In the genomic region with DNA sequence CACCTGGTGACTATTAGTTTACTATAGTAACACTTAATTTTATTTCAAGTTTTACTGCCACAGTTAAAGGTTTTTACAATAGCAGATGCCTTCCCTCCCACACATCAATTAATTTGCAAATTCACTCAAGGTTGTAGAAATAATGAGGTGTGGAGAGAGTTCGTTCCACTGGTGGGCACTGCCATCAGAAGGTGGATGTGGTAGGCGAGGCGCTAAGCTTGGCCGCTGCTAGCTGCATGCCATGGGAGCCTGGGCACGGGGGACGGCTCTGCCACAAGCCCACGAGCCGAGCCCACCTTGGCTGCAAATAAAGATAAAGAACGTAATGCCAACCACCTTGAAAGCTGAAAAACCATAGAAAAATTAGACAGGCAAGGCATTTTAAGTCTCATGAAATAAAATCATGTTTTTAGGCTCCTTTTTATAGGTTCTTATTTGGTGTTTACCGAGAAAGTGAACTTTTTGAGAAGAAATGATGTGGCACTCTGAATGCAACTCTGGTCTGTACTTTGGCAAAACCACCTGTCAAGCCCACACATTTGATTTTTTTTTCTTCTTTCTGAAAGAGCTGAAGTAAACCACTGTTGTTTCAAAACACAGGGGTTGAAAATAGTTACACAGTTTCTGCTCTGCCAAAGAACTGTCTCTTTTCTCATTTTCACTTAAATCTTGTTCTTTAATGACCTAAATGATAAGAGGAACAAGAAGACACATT, we compare ENCODE assay signal across 1 cellular context.
TF ChIP-seq lines count a peak whose summit lies in the region.

No MANE protein-coding gene starts in this region.

TF ChIP-seq in SK-N-SH, 30 proteins besides CTCF, POLR2A, EP300 and RAD21 (continued from another document):
- TF ChIP-seq GATA2 (CRISPR knock-in tag; IDR thresholded peaks at IDR 0.05) (no peak), POLR2AphosphoS5 (IDR thresholded peaks at IDR 0.05; ENCODE audit: low read depth, low read length) (no peak), SIN3A (IDR thresholded peaks at IDR 0.05; ENCODE audit: borderline replicate concordance, low read depth, low read length) (no peak), TAF1 (IDR thresholded peaks at IDR 0.05; ENCODE audit: borderline replicate concordance, low read depth, low read length) (no peak), EZH2phosphoT487 (IDR thresholded peaks at IDR 0.05; ENCODE audit: borderline replicate concordance, low read depth) (no peak), FOSL2 (IDR thresholded peaks at IDR 0.05; ENCODE audit: borderline replicate concordance, low read depth) (no peak), RCOR1 (IDR thresholded peaks at IDR 0.05; ENCODE audit: low read length) (no peak), NFIC (IDR thresholded peaks at IDR 0.05; ENCODE audit: borderline replicate concordance) (no peak), NRF1 (IDR thresholded peaks at IDR 0.05; ENCODE audit: low read depth, low read length) (no peak), RXRA (IDR thresholded peaks at IDR 0.05; ENCODE audit: borderline replicate concordance, low read depth) (no peak)
- TF ChIP-seq, protein P1, sequence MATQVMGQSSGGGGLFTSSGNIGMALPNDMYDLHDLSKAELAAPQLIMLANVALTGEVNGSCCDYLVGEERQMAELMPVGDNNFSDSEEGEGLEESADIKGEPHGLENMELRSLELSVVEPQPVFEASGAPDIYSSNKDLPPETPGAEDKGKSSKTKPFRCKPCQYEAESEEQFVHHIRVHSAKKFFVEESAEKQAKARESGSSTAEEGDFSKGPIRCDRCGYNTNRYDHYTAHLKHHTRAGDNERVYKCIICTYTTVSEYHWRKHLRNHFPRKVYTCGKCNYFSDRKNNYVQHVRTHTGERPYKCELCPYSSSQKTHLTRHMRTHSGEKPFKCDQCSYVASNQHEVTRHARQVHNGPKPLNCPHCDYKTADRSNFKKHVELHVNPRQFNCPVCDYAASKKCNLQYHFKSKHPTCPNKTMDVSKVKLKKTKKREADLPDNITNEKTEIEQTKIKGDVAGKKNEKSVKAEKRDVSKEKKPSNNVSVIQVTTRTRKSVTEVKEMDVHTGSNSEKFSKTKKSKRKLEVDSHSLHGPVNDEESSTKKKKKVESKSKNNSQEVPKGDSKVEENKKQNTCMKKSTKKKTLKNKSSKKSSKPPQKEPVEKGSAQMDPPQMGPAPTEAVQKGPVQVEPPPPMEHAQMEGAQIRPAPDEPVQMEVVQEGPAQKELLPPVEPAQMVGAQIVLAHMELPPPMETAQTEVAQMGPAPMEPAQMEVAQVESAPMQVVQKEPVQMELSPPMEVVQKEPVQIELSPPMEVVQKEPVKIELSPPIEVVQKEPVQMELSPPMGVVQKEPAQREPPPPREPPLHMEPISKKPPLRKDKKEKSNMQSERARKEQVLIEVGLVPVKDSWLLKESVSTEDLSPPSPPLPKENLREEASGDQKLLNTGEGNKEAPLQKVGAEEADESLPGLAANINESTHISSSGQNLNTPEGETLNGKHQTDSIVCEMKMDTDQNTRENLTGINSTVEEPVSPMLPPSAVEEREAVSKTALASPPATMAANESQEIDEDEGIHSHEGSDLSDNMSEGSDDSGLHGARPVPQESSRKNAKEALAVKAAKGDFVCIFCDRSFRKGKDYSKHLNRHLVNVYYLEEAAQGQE (IDR thresholded peaks at IDR 0.05; ENCODE audit: low read depth, low read length) = no peak
